24 cellular contexts compared by ENCODE assay signal in genomic region chr12:113089839-113090238, GRCh38. TPM values are rescaled to one million over a fixed set of nuclear protein-coding genes. Genes with fewer than 3 reads are reported as not detected.
A peak's percentile ranks its signal among the peaks of the same experiment; 100 is the strongest.
DNase-seq lines count a peak whose midpoint lies in the region; ATAC-seq and TF ChIP-seq lines count a peak whose summit lies in the region.
"Had no signal": no experiment of that assay in that cellular context is flagged by ENCODE, and none has a peak within 500 bp of the region (broad histone marks: within the 10 kb centered on the region; RNA-seq: fewer than 3 reads in every experiment).

No MANE protein-coding gene starts in this region.

- no TSS peak for BruUV-seq in OCI-LY7 (replicated peaks; lab: Mats Ljungman, UMichigan)

- peak overlapping the region; percentile 97 for H3K27ac ChIP-seq in OCI-LY7 (ENCODE audit: low read depth, low read length, poor library complexity, severe bottlenecking)
- H3K27ac ChIP-seq in effector memory CD4-positive, alpha-beta T cell (ENCODE audit: insufficient read depth, low read length, poor library complexity, severe bottlenecking), result peak overlapping the region; percentile 56
- H3K27ac ChIP-seq: brain microvascular endothelial cell, neutrophil, WERI-Rb-1 had no signal

- POLR2A ChIA-PET in OCI-LY7 (lab: Charles Lee), result interaction anchor here (0.7 to 1.5 kb wide), 4 partner anchors 19 to 58 kb away, joined by 3 to 5 read pairs (median 4); partner anchors contain the start of gene RASAL1

- H3K4me1 ChIP-seq in OCI-LY7 (ENCODE audit: insufficient read depth, low read length, poor library complexity, severe bottlenecking), result peaks cover 91% of the 10 kb centered on the region
- peaks cover 73% of the 10 kb centered on the region for H3K4me1 ChIP-seq in effector memory CD4-positive, alpha-beta T cell (ENCODE audit: control insufficient read depth, insufficient read depth, low read length, poor library complexity, severe bottlenecking)

- peak overlapping the region; percentile 72 for H3K4me3 Mint-ChIP-seq in activated naive CD4-positive, alpha-beta T cell treated with anti-CD3 and anti-CD28 coated beads, Interleukin-2, amount 50 U/mL, for 24 hours
- no peak overlapping the region for H3K4me3 Mint-ChIP-seq in HFFc6
- H3K4me3 Mint-ChIP-seq: dendritic cell treated with granulocyte-macrophage colony-stimulating factor and Interleukin-4, amounts not matched to agents 40 ng/mL and 50 ng/mL, for 4 days; mesothelial cell of epicardium; T-helper 1 cell treated with Interleukin-12 subunit alpha and Interleukin-12 subunit beta and Interleukin-4 antibody, amounts not matched to agents 30 μg/mL and 1 μg/mL, for 36 hours had no signal

- H3K4me3 ChIP-seq in OCI-LY7 (ENCODE audit: low read depth, low read length, poor library complexity, severe bottlenecking), result no peak overlapping the region
- peak overlapping the region; percentile 22 for H3K4me3 ChIP-seq in effector memory CD4-positive, alpha-beta T cell (ENCODE audit: insufficient read depth, low read depth, low read length, poor library complexity, severe bottlenecking)
- H3K4me3 ChIP-seq: transverse colon had no signal

- no peak for ATAC-seq in GM18861 (IDR thresholded peaks at IDR 0.05; ENCODE audit: unreplicated experiment)

- H3K9me3 ChIP-seq in OCI-LY7 (ENCODE audit: low read length), result no peaks in the 10 kb centered on the region
- H3K9me3 ChIP-seq in effector memory CD4-positive, alpha-beta T cell (ENCODE audit: control insufficient read depth, low read length), result no peaks in the 10 kb centered on the region
- H3K9me3 ChIP-seq: neutrophil, transverse colon had no signal

- peaks cover 3% of the 10 kb centered on the region for H3K36me3 Mint-ChIP-seq in activated naive CD4-positive, alpha-beta T cell treated with anti-CD3 and anti-CD28 coated beads, Interleukin-2, amount 50 U/mL, for 24 hours
- no peaks in the 10 kb centered on the region for H3K36me3 Mint-ChIP-seq in HFFc6 (ENCODE audit: low read depth)
- H3K36me3 Mint-ChIP-seq: activated CD8-positive, alpha-beta memory T cell treated with anti-CD3 and anti-CD28 coated beads, Interleukin-2, amount 10 ng/mL, durations not matched to agents 7 days and 5 days; mesothelial cell of epicardium had no signal

- H3K79me2 ChIP-seq in OCI-LY7 (ENCODE audit: insufficient read depth, low read depth, low read length), result peaks cover 73% of the 10 kb centered on the region

- TF ChIP-seq CTCF in OCI-LY7 (conservative IDR thresholded peaks at IDR 0.05; ENCODE audit: low read length) (no peak), HFFc6 (IDR thresholded peaks at IDR 0.05) (no peak)

- H3K27me3 ChIP-seq in effector memory CD4-positive, alpha-beta T cell (replicated peaks; ENCODE audit: control insufficient read depth, insufficient read depth, low read length, poor library complexity, severe bottlenecking), result no peaks in the 10 kb centered on the region

- peak overlapping the region; percentile 97 for H3K27ac Mint-ChIP-seq in activated naive CD4-positive, alpha-beta T cell treated with anti-CD3 and anti-CD28 coated beads, Interleukin-2, amount 50 U/mL, for 24 hours
- H3K27ac Mint-ChIP-seq in HFFc6, result no peak overlapping the region
- H3K27ac Mint-ChIP-seq: dendritic cell treated with granulocyte-macrophage colony-stimulating factor and Interleukin-4, amounts not matched to agents 40 ng/mL and 50 ng/mL, for 4 days; mesothelial cell of epicardium had no signal

- H3K9me2 ChIP-seq in OCI-LY7 (ENCODE audit: insufficient read depth, low read length), result no peaks in the 10 kb centered on the region

- peaks cover 7% of the 10 kb centered on the region; the same call in 1 of the 2 replicates for H4K20me1 ChIP-seq in OCI-LY7 (ENCODE audit: insufficient read depth, low read length)

- H2AFZ ChIP-seq in OCI-LY7 (ENCODE audit: low read length), result no peak overlapping the region

- peaks cover 89% of the 10 kb centered on the region for H3K4me1 Mint-ChIP-seq in activated naive CD4-positive, alpha-beta T cell treated with anti-CD3 and anti-CD28 coated beads, Interleukin-2, amount 50 U/mL, for 24 hours
- H3K4me1 Mint-ChIP-seq in HFFc6 (ENCODE audit: low read depth), result no peaks in the 10 kb centered on the region

- DNase-seq in activated naive CD4-positive, alpha-beta T cell (lab: John Stamatoyannopoulos, UW), result no peak
- DNase-seq in OCI-LY7 (ENCODE audit: low spot score), result no peak
- no peak for DNase-seq in effector memory CD4-positive, alpha-beta T cell
- DNase-seq in ureter (ENCODE audit: low spot score), result no peak
- DNase-seq in D341Med (ENCODE audit: low spot score), result no peak
- no peak for DNase-seq in HFFc6
- DNase-seq: brain microvascular endothelial cell, COR-L47, erythroblast, KG1, NCI-H1092, NCI-H2081 treated with DMSO at 0.1 percent for 48 hours, NCI-H526, SHP77 treated with DMSO at 0.1 percent for 48 hours, WERI-Rb-1 had no signal

- H3K4me2 ChIP-seq in OCI-LY7 (ENCODE audit: low read length), result peak overlapping the region; percentile 79

- H3K36me3 ChIP-seq in OCI-LY7 (ENCODE audit: insufficient read depth, low read length), result peaks cover 96% of the 10 kb centered on the region
- H3K36me3 ChIP-seq in effector memory CD4-positive, alpha-beta T cell (ENCODE audit: control insufficient read depth, insufficient read depth, low read length), result no peaks in the 10 kb centered on the region
- H3K36me3 ChIP-seq: brain microvascular endothelial cell, neutrophil, transverse colon, WERI-Rb-1 had no signal

- H3K27me3 Mint-ChIP-seq in activated naive CD4-positive, alpha-beta T cell treated with anti-CD3 and anti-CD28 coated beads, Interleukin-2, amount 50 U/mL, for 24 hours, result no peaks in the 10 kb centered on the region
- H3K27me3 Mint-ChIP-seq in HFFc6 (ENCODE audit: insufficient read depth), result peaks cover 18% of the 10 kb centered on the region
- H3K27me3 Mint-ChIP-seq: activated CD8-positive, alpha-beta memory T cell treated with anti-CD3 and anti-CD28 coated beads, Interleukin-2, amount 10 ng/mL, durations not matched to agents 7 days and 5 days had no signal

- CTCF ChIA-PET in OCI-LY7 (lab: Charles Lee; ENCODE audit: unreplicated experiment), result no interaction called here

- intact Hi-C loops in OCI-LY7 (cut with micrococcal nuclease; ENCODE audit: unreplicated experiment), result no loop called here

- no peaks in the 10 kb centered on the region for H3K9me3 Mint-ChIP-seq in activated naive CD4-positive, alpha-beta T cell treated with anti-CD3 and anti-CD28 coated beads, Interleukin-2, amount 50 U/mL, for 24 hours
- H3K9me3 Mint-ChIP-seq in HFFc6, result no peaks in the 10 kb centered on the region
- H3K9me3 Mint-ChIP-seq: dendritic cell treated with granulocyte-macrophage colony-stimulating factor and Interleukin-4, amounts not matched to agents 40 ng/mL and 50 ng/mL, for 4 days; mesothelial cell of epicardium; T-helper 1 cell treated with Interleukin-12 subunit alpha and Interleukin-12 subunit beta and Interleukin-4 antibody, amounts not matched to agents 30 μg/mL and 1 μg/mL, for 36 hours had no signal

RNA-seq across cellular contexts. Expression of gene DTX1, which starts 33.3 kb away (rescaled TPM):
- 263 and 293 TPM in 2 replicates for total RNA-seq in OCI-LY7 (2014; rRNA removed; shearing (Covaris generic))
- total RNA-seq in OCI-LY7 (2022), result 510 and 535 TPM in 2 replicates
- 1.1 TPM for total RNA-seq in ureter
- not detected for total RNA-seq in HFFc6 (2021; fragmentation: NEBNext Ultra II Directional; extraction: Animal tissue kit (Norgen Biotek cat#: 25700))

RNA-seq across cellular contexts. Expression of gene RASAL1, which starts 45.7 kb away (rescaled TPM):
- total RNA-seq in OCI-LY7 (2014; rRNA removed; shearing (Covaris generic)), result 69.1 and 89.1 TPM in 2 replicates
- total RNA-seq in OCI-LY7 (2022) (67.5 and 74.4 TPM in 2 replicates), ureter (1.6 TPM)
- not detected for total RNA-seq in HFFc6 (2021; fragmentation: NEBNext Ultra II Directional; extraction: Animal tissue kit (Norgen Biotek cat#: 25700))
- total RNA-seq: activated CD8-positive, alpha-beta memory T cell treated with anti-CD3 and anti-CD28 coated beads, Interleukin-2, amount 10 ng/mL, durations not matched to agents 7 days and 5 days had no signal

RNA-seq across cellular contexts. Expression of gene CFAP73, which starts 59.7 kb away (rescaled TPM):
- total RNA-seq in OCI-LY7 (2014; rRNA removed; shearing (Covaris generic)), result 14.0 and 26.9 TPM in 2 replicates
- 37.4 and 39.2 TPM in 2 replicates for total RNA-seq in OCI-LY7 (2022)
- not detected for total RNA-seq in ureter
- total RNA-seq in HFFc6 (2021; fragmentation: NEBNext Ultra II Directional; extraction: Animal tissue kit (Norgen Biotek cat#: 25700)), result under 1 TPM in 1 of 6 experiments, not detected in 5; 0.17 TPM
- total RNA-seq: activated CD8-positive, alpha-beta memory T cell treated with anti-CD3 and anti-CD28 coated beads, Interleukin-2, amount 10 ng/mL, durations not matched to agents 7 days and 5 days; frontal cortex; mesothelial cell of epicardium; transverse colon had no signal

Comparison
In these comparisons a context has a peak if more than half of its experiments do, and no peak if none do; other contexts are left out.
1. RNA of gene DTX1, which starts 33.3 kb away (total RNA-seq): 263 to 535 TPM in OCI-LY7; 1.1 TPM in ureter (single experiment) and not detected in HFFc6; every median in the first group is over 100 times any median in the second.
2. RNA of gene RASAL1, which starts 45.7 kb away (total RNA-seq): 67.5 to 89.1 TPM in OCI-LY7; 1.6 TPM in ureter (single experiment) and not detected in HFFc6; every median in the first group is over 10 times any median in the second.
3. RNA of gene CFAP73, which starts 59.7 kb away (total RNA-seq): 14.0 to 39.2 TPM in OCI-LY7; 0.17 TPM in HFFc6 and not detected in ureter (single experiment); every median in the first group is over 10 times any median in the second.